Comparison of ENCODE assay signal across 14 cellular contexts in the genomic region with DNA sequence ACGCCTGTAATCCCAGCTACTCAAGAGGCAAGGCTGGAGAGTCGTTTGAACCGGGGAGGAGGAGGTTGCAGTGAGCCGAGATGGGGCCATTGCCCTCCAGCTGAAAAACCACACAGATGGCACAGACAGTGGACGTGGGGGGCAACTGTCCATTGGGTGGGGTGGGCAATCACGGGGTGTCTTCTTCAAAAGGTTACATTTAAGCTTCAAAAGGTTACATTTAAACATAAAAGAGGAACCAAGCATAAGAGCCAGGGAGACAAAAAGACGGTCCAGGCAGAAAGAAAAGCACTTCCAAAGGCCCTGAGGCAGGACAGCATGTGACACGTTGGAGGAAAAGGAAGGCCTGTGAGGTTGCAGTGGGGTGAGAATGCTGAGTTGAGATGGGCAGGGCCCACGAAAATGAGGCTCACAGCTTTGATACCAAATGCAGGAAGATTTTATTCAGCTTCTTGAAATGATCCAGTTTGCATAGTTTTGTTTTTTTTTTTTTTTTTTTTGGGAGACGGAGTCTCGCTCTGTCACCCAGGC. TPM values are rescaled to one million over a fixed set of nuclear protein-coding genes. Genes with fewer than 3 reads are reported as not detected.
DNase-seq lines count a peak whose midpoint lies in the region; ATAC-seq and TF ChIP-seq lines count a peak whose summit lies in the region.
"Had no signal": no experiment of that assay in that cellular context is flagged by ENCODE, and none has a peak within 500 bp of the region (broad histone marks: within the 10 kb centered on the region; RNA-seq: fewer than 3 reads in every experiment).

No MANE protein-coding gene starts in this region.

- no peaks in the 10 kb centered on the region for H3K27me3 Mint-ChIP-seq in brain
- no peaks in the 10 kb centered on the region for H3K27me3 Mint-ChIP-seq in mesothelial cell of epicardium (ENCODE audit: low read depth)
- H3K27me3 Mint-ChIP-seq: activated naive CD4-positive, alpha-beta T cell treated with anti-CD3 and anti-CD28 coated beads, Interleukin-2, amount 10 ng/mL, durations not matched to agents 7 days and 5 days had no signal

- intact Hi-C loops in heart left ventricle (cut with DNase I): loop anchor here in 1 of 10 donors (10.0 kb wide), 1 partner anchor 52 kb away; no protein-coding TSS in a partner anchor

- H3K27ac ChIP-seq in cardiac muscle cell (peak overlapping the region; percentile 43), heart left ventricle (peak overlapping the region in 2 of 12 donors; percentile 12 to 88), upper lobe of left lung (peak overlapping the region; percentile 51 to 78 (median 62)), foreskin keratinocyte (no peak overlapping the region)

- peaks cover 25% of the 10 kb centered on the region for H3K36me3 Mint-ChIP-seq in brain
- H3K36me3 Mint-ChIP-seq in mesothelial cell of epicardium: peaks cover 1% of the 10 kb centered on the region
- H3K36me3 Mint-ChIP-seq: activated naive CD4-positive, alpha-beta T cell treated with anti-CD3 and anti-CD28 coated beads, Interleukin-2, amount 10 ng/mL, durations not matched to agents 7 days and 5 days had no signal

- peaks cover 26% of the 10 kb centered on the region for H3K4me1 ChIP-seq in cardiac muscle cell (ENCODE audit: low read depth)
- H3K4me1 ChIP-seq in heart left ventricle: peaks cover 0 to 51% (median 25%) of the 10 kb centered on the region in 12 donors
- peaks cover 29 to 57% (median 40%) of the 10 kb centered on the region in 4 donors for H3K4me1 ChIP-seq in upper lobe of left lung
- H3K4me1 ChIP-seq in foreskin keratinocyte: no peaks in the 10 kb centered on the region

- no peak for ATAC-seq in heart left ventricle
- peak in 1 of 2 donors; percentile 45 for ATAC-seq in upper lobe of left lung (ENCODE audit: low FRiP score in 2 of 2)
- ATAC-seq in HG03175 (IDR thresholded peaks at IDR 0.05; ENCODE audit: unreplicated experiment): no peak
- no peak for ATAC-seq in GM19467 (IDR thresholded peaks at IDR 0.05; ENCODE audit: unreplicated experiment)
- ATAC-seq in foreskin keratinocyte: no peak

- WGBS in heart left ventricle, 4 donors: 85 to 90% (median 88%) methylated on average over 9 to 11 of the region's 11 CpGs
- 74 to 82% methylated on average over 11 of the region's 11 CpGs for WGBS in upper lobe of left lung, 2 donors

- H3K9me3 Mint-ChIP-seq in brain: no peaks in the 10 kb centered on the region
- H3K9me3 Mint-ChIP-seq in mesothelial cell of epicardium: no peaks in the 10 kb centered on the region
- H3K9me3 Mint-ChIP-seq: activated naive CD4-positive, alpha-beta T cell treated with anti-CD3 and anti-CD28 coated beads, Interleukin-2, amount 10 ng/mL, durations not matched to agents 7 days and 5 days had no signal

- no peak for TF ChIP-seq EP300 in upper lobe of left lung (IDR thresholded peaks at IDR 0.05)

- H3K27me3 ChIP-seq in cardiac muscle cell (no peaks in the 10 kb centered on the region), heart left ventricle (no peaks in the 10 kb centered on the region), upper lobe of left lung (no peaks in the 10 kb centered on the region), foreskin keratinocyte (no peaks in the 10 kb centered on the region)
- H3K27me3 ChIP-seq: body of pancreas, pancreas had no signal

- H3K4me3 Mint-ChIP-seq in brain: no peak overlapping the region
- H3K4me3 Mint-ChIP-seq in mesothelial cell of epicardium: no peak overlapping the region
- H3K4me3 Mint-ChIP-seq: activated naive CD4-positive, alpha-beta T cell treated with anti-CD3 and anti-CD28 coated beads, Interleukin-2, amount 10 ng/mL, durations not matched to agents 7 days and 5 days had no signal

- no peak overlapping the region for H3K4me3 ChIP-seq in cardiac muscle cell
- H3K4me3 ChIP-seq in heart left ventricle: no peak overlapping the region
- H3K4me3 ChIP-seq in upper lobe of left lung: no peak overlapping the region
- H3K4me3 ChIP-seq: body of pancreas, pancreas had no signal

- TF ChIP-seq POLR2A in heart left ventricle (IDR thresholded peaks at IDR 0.05) (no peak), upper lobe of left lung (IDR thresholded peaks at IDR 0.05) (no peak)

- DNase-seq in cardiac muscle cell (ENCODE audit: low read depth in 1 of 2, low spot score in 1 of 2): no peak
- DNase-seq in heart left ventricle: no peak
- no peak for DNase-seq in mesothelial cell of epicardium (ENCODE audit: low spot score in 2 of 2, unreplicated experiment in 2 of 2)
- no peak for DNase-seq in upper lobe of left lung
- no peak for DNase-seq in foreskin keratinocyte
- DNase-seq: activated CD8-positive, alpha-beta memory T cell treated with anti-CD3 and anti-CD28 coated beads, Interleukin-2, amount 50 U/mL, for 48 hours; activated naive CD4-positive, alpha-beta T cell treated with anti-CD3 and anti-CD28 coated beads, Interleukin-2, amount 10 ng/mL, durations not matched to agents 7 days and 5 days; KG1; NCI-H1436 treated with DMSO at 0.1 percent for 48 hours had no signal

- peak overlapping the region in 4 of 5 experiments; percentile 4 to 64 (median 39) for H3K27ac Mint-ChIP-seq in brain
- H3K27ac Mint-ChIP-seq in mesothelial cell of epicardium: peak overlapping the region; percentile 72
- H3K27ac Mint-ChIP-seq: activated naive CD4-positive, alpha-beta T cell treated with anti-CD3 and anti-CD28 coated beads, Interleukin-2, amount 10 ng/mL, durations not matched to agents 7 days and 5 days had no signal

- no peaks in the 10 kb centered on the region for H3K9me3 ChIP-seq in cardiac muscle cell (ENCODE audit: low read depth)
- H3K9me3 ChIP-seq in heart left ventricle: no peaks in the 10 kb centered on the region
- no peaks in the 10 kb centered on the region for H3K9me3 ChIP-seq in upper lobe of left lung
- H3K9me3 ChIP-seq: body of pancreas, pancreas had no signal

- H3K4me1 Mint-ChIP-seq in brain: peaks cover 39% of the 10 kb centered on the region
- H3K4me1 Mint-ChIP-seq in mesothelial cell of epicardium: peaks cover 13% of the 10 kb centered on the region

- no peaks in the 10 kb centered on the region for H3K36me3 ChIP-seq in cardiac muscle cell
- no peaks in the 10 kb centered on the region for H3K36me3 ChIP-seq in heart left ventricle
- H3K36me3 ChIP-seq in upper lobe of left lung: no peaks in the 10 kb centered on the region
- H3K36me3 ChIP-seq: pancreas had no signal

- no peak for TF ChIP-seq CTCF in cardiac muscle cell (IDR thresholded peaks at IDR 0.05; ENCODE audit: low read depth, low read length)
- no peak for TF ChIP-seq CTCF in heart left ventricle (IDR thresholded peaks at IDR 0.05)
- no peak for TF ChIP-seq CTCF in brain (conservative IDR thresholded peaks at IDR 0.05)
- TF ChIP-seq CTCF in mesothelial cell of epicardium (IDR thresholded peaks at IDR 0.05; ENCODE audit: unreplicated experiment): no peak
- no peak for TF ChIP-seq CTCF in upper lobe of left lung (IDR thresholded peaks at IDR 0.05)
- TF ChIP-seq CTCF in foreskin keratinocyte (conservative IDR thresholded peaks at IDR 0.05): no peak

RNA-seq across cellular contexts. Expression of a gene that starts 10.7 kb away (rescaled TPM):
- total RNA-seq in cardiac muscle cell: 37.7 and 37.9 TPM in 2 replicates
- 42.5 and 46.3 TPM in 2 replicates for polyA plus RNA-seq in cardiac muscle cell
- total RNA-seq in heart left ventricle: 10 to 100 TPM in 8 of 9 donors, 1 to 10 TPM in 1; 6.9 to 21.7 (median 15.2) TPM
- 1 to 10 TPM; 8.3 to 8.8 TPM for polyA plus RNA-seq in heart left ventricle
- polyA plus RNA-seq in brain (ENCODE audit: insufficient read depth, low read depth, low replicate concordance): 44.7 TPM
- 40.2 to 43.3 TPM (median 40.4 TPM) in 3 replicates for total RNA-seq in mesothelial cell of epicardium
- 10 to 100 TPM; 10.0 to 51.3 (median 22.5) TPM for total RNA-seq in upper lobe of left lung
- 48.4 and 52.1 TPM in 2 replicates for total RNA-seq in foreskin keratinocyte
- 69.5 and 69.7 TPM in 2 replicates for polyA plus RNA-seq in foreskin keratinocyte
